Comparison of ENCODE assay signal across 10 cellular contexts in the genomic region with DNA sequence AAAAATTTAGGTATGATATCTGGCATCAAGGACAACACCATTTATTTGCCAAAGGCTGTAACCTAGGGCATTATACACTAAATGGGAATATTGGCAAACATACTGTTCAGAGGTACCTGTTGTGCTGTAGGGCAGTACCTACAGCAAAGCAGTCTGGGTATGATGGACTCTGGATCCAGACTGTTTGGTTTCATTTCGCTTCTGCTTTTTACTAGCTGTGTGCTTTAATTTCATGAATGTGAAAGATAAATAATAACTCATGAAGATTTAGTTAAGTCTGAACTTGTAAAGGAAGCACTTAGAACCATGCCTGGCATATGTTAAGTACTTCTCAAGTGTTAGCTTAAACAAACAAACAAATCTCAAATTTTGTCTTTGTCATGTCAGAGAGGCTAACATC. TPM values are rescaled to one million over a fixed set of nuclear protein-coding genes. Genes with fewer than 3 reads are reported as not detected.
DNase-seq lines count a peak whose midpoint lies in the region; ATAC-seq and TF ChIP-seq lines count a peak whose summit lies in the region.
"Had no signal": no experiment of that assay in that cellular context is flagged by ENCODE, and none has a peak within 500 bp of the region (broad histone marks: within the 10 kb centered on the region; RNA-seq: fewer than 3 reads in every experiment).

No MANE protein-coding gene starts in this region.

- H3K9me2 ChIP-seq in PC-3 (replicated peaks; ENCODE audit: low read length) = no peaks in the 10 kb centered on the region

- BruUV-seq in PC-3 (replicated peaks; lab: Mats Ljungman, UMichigan) = no TSS peak

- H3F3A ChIP-seq in PC-3 (ENCODE audit: low read length, unreplicated experiment) = peaks cover 14% of the 10 kb centered on the region

- no peak overlapping the region for H3K27ac Mint-ChIP-seq in activated CD4-positive, alpha-beta T cell treated with anti-CD3 and anti-CD28 coated beads, Interleukin-2, amount 10 ng/mL, durations not matched to agents 24 days and 14 days
- no peak overlapping the region for H3K27ac Mint-ChIP-seq in activated naive CD4-positive, alpha-beta T cell treated with anti-CD3 and anti-CD28 coated beads for 36 hours

- H4K20me1 ChIP-seq in PC-3 (ENCODE audit: low read length) = no peaks in the 10 kb centered on the region

- TF ChIP-seq CTCF in PC-3 (conservative IDR thresholded peaks at IDR 0.05; ENCODE audit: low read depth, low read length) (no peak), left lung (IDR thresholded peaks at IDR 0.05) (no peak), thoracic aorta (IDR thresholded peaks at IDR 0.05) (no peak)

- H3K36me3 Mint-ChIP-seq in activated CD4-positive, alpha-beta T cell treated with anti-CD3 and anti-CD28 coated beads, Interleukin-2, amount 10 ng/mL, durations not matched to agents 24 days and 14 days (ENCODE audit: low read depth) = peaks cover 29% of the 10 kb centered on the region
- H3K36me3 Mint-ChIP-seq in activated naive CD4-positive, alpha-beta T cell treated with anti-CD3 and anti-CD28 coated beads for 36 hours (ENCODE audit: low read depth) = peaks cover 5% of the 10 kb centered on the region

- peaks cover 37% of the 10 kb centered on the region for H3K4me1 Mint-ChIP-seq in activated CD4-positive, alpha-beta T cell treated with anti-CD3 and anti-CD28 coated beads, Interleukin-2, amount 10 ng/mL, durations not matched to agents 24 days and 14 days
- H3K4me1 Mint-ChIP-seq in activated naive CD4-positive, alpha-beta T cell treated with anti-CD3 and anti-CD28 coated beads for 36 hours (ENCODE audit: low read depth) = peaks cover 46% of the 10 kb centered on the region

- no peak for DNase-seq in activated CD4-positive, alpha-beta T cell treated with anti-CD3 and anti-CD28 coated beads, Interleukin-2, amount 10 ng/mL, durations not matched to agents 24 days and 14 days
- no peak for DNase-seq in activated CD4-positive, alpha-beta T cell treated with anti-CD3 and anti-CD28 coated beads, Interleukin-2, amount 50 U/mL, for 48 hours
- DNase-seq in PC-3 (no peak), left lung (no peak), thoracic aorta (ENCODE audit: low spot score) (no peak), hippocampal formation (lab: John Stamatoyannopoulos, UW) (no peak), HEK293T (ENCODE audit: extremely low spot score) (no peak)
- DNase-seq in activated naive CD4-positive, alpha-beta T cell treated with anti-CD3 and anti-CD28 coated beads for 36 hours = no peak
- DNase-seq: Kasumi-1 had no signal

- H3K9ac ChIP-seq in PC-3 (ENCODE audit: low read length) = no peak overlapping the region

- no peaks in the 10 kb centered on the region for H3K9me3 Mint-ChIP-seq in activated CD4-positive, alpha-beta T cell treated with anti-CD3 and anti-CD28 coated beads, Interleukin-2, amount 10 ng/mL, durations not matched to agents 24 days and 14 days
- H3K9me3 Mint-ChIP-seq in activated naive CD4-positive, alpha-beta T cell treated with anti-CD3 and anti-CD28 coated beads for 36 hours = peaks cover 1% of the 10 kb centered on the region

- H3K27ac ChIP-seq in PC-3 (ENCODE audit: low read length) = no peak overlapping the region
- peak overlapping the region; percentile 4 to 35 for H3K27ac ChIP-seq in left lung
- peak overlapping the region; percentile 57 to 96 for H3K27ac ChIP-seq in thoracic aorta

- H3K36me3 ChIP-seq in PC-3 (ENCODE audit: low read depth, low read length) (no peaks in the 10 kb centered on the region), left lung (no peaks in the 10 kb centered on the region), thoracic aorta (no peaks in the 10 kb centered on the region)

- peak overlapping the region; percentile 9 for H3K4me3 Mint-ChIP-seq in activated CD4-positive, alpha-beta T cell treated with anti-CD3 and anti-CD28 coated beads, Interleukin-2, amount 10 ng/mL, durations not matched to agents 24 days and 14 days
- no peak overlapping the region for H3K4me3 Mint-ChIP-seq in activated naive CD4-positive, alpha-beta T cell treated with anti-CD3 and anti-CD28 coated beads for 36 hours

- ATAC-seq in PC-3 (no peak), left lung (no peak), thoracic aorta (ENCODE audit: insufficient number of reproducible peaks, low FRiP score, low read depth) (no peak)

- H3K4me1 ChIP-seq in PC-3 (ENCODE audit: insufficient read depth, low read length) = peaks cover 75% of the 10 kb centered on the region
- peaks cover 35 to 46% of the 10 kb centered on the region in 2 donors for H3K4me1 ChIP-seq in left lung
- peaks cover 52 to 66% of the 10 kb centered on the region in 2 donors for H3K4me1 ChIP-seq in thoracic aorta (ENCODE audit: control insufficient read depth in 1 of 2, low read depth in 2 of 2)

- H3K27me3 Mint-ChIP-seq in activated CD4-positive, alpha-beta T cell treated with anti-CD3 and anti-CD28 coated beads, Interleukin-2, amount 10 ng/mL, durations not matched to agents 24 days and 14 days = no peaks in the 10 kb centered on the region
- no peaks in the 10 kb centered on the region for H3K27me3 Mint-ChIP-seq in activated naive CD4-positive, alpha-beta T cell treated with anti-CD3 and anti-CD28 coated beads for 36 hours (ENCODE audit: low read depth)

- peaks cover 6% of the 10 kb centered on the region for H3K79me2 ChIP-seq in PC-3 (ENCODE audit: low read length)

- intact Hi-C loops in activated CD4-positive, alpha-beta T cell treated with anti-CD3 and anti-CD28 coated beads, Interleukin-2, amount 10 ng/mL, durations not matched to agents 24 days and 14 days (cut with micrococcal nuclease) = no loop called here
- intact Hi-C loops in PC-3 (cut with micrococcal nuclease) (no loop called here), left lung (cut with DNase I) (no loop called here)
- intact Hi-C loops in activated naive CD4-positive, alpha-beta T cell treated with anti-CD3 and anti-CD28 coated beads for 36 hours (cut with micrococcal nuclease) = no loop called here

- H3K4me2 ChIP-seq in PC-3 (ENCODE audit: low read length) = peak overlapping the region; percentile 4; the same call in 1 of the 2 replicates

- CTCF ChIA-PET in PC-3 (lab: Charles Lee) = no interaction called here
- CTCF ChIA-PET in activated naive CD4-positive, alpha-beta T cell treated with anti-CD3 and anti-CD28 coated beads for 36 hours (lab: Charles Lee) = interaction anchor here (0.6 kb wide), 1 partner anchor 497 kb away, joined by 3 read pairs; no protein-coding TSS in a partner anchor
- CTCF ChIA-PET in HEK293T (lab: Yijun Ruan, JAX) = no interaction called here

- POLR2A ChIA-PET in PC-3 (lab: Charles Lee; ENCODE audit: unreplicated experiment) (interaction anchor here (0.5 kb wide), 1 partner anchor 39 kb away, joined by 3 read pairs; no protein-coding TSS in a partner anchor), HEK293T (lab: Yijun Ruan, JAX) (interaction anchor here (0.8 kb wide), 1 partner anchor 18 kb away, joined by 3 read pairs; no protein-coding TSS in a partner anchor)

- H3K4me3 ChIP-seq in PC-3 (ENCODE audit: low read length) (0 out of 2 replicates have a peak overlapping the region, but pooled peaks have one; percentile 11), left lung (no peak overlapping the region), thoracic aorta (no peak overlapping the region)
- H3K4me3 ChIP-seq: lung had no signal

- H3K9me3 ChIP-seq in PC-3 (ENCODE audit: low read length) (no peaks in the 10 kb centered on the region), left lung (no peaks in the 10 kb centered on the region), thoracic aorta (no peaks in the 10 kb centered on the region)

- H3K27me3 ChIP-seq in PC-3 (ENCODE audit: low read length) (no peaks in the 10 kb centered on the region), left lung (no peaks in the 10 kb centered on the region), thoracic aorta (replicated peaks; ENCODE audit: insufficient read depth) (no peaks in the 10 kb centered on the region)

- H2AFZ ChIP-seq in PC-3 (ENCODE audit: low read length) = no peak overlapping the region

TF ChIP-seq in HEK293T, 16 proteins besides CTCF, POLR2A, EP300 and RAD21:
- TF ChIP-seq LEF1 (IDR thresholded peaks at IDR 0.05; ENCODE audit: borderline replicate concordance) (no peak), FOXK2 (IDR thresholded peaks at IDR 0.05) (no peak), BHLHE40 (IDR thresholded peaks at IDR 0.05; ENCODE audit: borderline replicate concordance) (no peak), TARDBP (IDR thresholded peaks at IDR 0.05) (no peak), NFRKB (IDR thresholded peaks at IDR 0.05) (no peak), ELF4 (IDR thresholded peaks at IDR 0.05) (no peak), ZNF384 (IDR thresholded peaks at IDR 0.05) (no peak), FOXM1 (IDR thresholded peaks at IDR 0.05; ENCODE audit: borderline replicate concordance) (no peak), SP1 (IDR thresholded peaks at IDR 0.05) (no peak), ARNT (IDR thresholded peaks at IDR 0.05) (no peak), FOXA1 (IDR thresholded peaks at IDR 0.05) (no peak), L3MBTL2 (conservative IDR thresholded peaks at IDR 0.05) (no peak), CTBP1 (IDR thresholded peaks at IDR 0.05; ENCODE audit: borderline replicate concordance) (no peak), HDGF (IDR thresholded peaks at IDR 0.05; ENCODE audit: borderline replicate concordance) (no peak), SUZ12 (IDR thresholded peaks at IDR 0.05) (no peak)
- TF ChIP-seq, protein P1, sequence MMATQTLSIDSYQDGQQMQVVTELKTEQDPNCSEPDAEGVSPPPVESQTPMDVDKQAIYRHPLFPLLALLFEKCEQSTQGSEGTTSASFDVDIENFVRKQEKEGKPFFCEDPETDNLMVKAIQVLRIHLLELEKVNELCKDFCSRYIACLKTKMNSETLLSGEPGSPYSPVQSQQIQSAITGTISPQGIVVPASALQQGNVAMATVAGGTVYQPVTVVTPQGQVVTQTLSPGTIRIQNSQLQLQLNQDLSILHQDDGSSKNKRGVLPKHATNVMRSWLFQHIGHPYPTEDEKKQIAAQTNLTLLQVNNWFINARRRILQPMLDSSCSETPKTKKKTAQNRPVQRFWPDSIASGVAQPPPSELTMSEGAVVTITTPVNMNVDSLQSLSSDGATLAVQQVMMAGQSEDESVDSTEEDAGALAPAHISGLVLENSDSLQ (IDR thresholded peaks at IDR 0.05) = no peak

RNA-seq across cellular contexts. Expression of a gene that starts 17.7 kb away (rescaled TPM):
- total RNA-seq in activated CD4-positive, alpha-beta T cell treated with anti-CD3 and anti-CD28 coated beads, Interleukin-2, amount 10 ng/mL, durations not matched to agents 24 days and 14 days = 158 and 168 TPM in 2 replicates
- 214 and 232 TPM in 2 replicates for total RNA-seq in PC-3 (2014; rRNA removed)
- 100 to 1,000 TPM; 209 to 270 TPM for total RNA-seq in left lung
- total RNA-seq in thoracic aorta = 100 to 1,000 TPM; 334 to 384 TPM
- 100 to 1,000 TPM; 196 to 206 TPM for total RNA-seq in activated naive CD4-positive, alpha-beta T cell treated with anti-CD3 and anti-CD28 coated beads for 36 hours
